Comparison of ENCODE assay signal across 14 cellular contexts in the genomic region with DNA sequence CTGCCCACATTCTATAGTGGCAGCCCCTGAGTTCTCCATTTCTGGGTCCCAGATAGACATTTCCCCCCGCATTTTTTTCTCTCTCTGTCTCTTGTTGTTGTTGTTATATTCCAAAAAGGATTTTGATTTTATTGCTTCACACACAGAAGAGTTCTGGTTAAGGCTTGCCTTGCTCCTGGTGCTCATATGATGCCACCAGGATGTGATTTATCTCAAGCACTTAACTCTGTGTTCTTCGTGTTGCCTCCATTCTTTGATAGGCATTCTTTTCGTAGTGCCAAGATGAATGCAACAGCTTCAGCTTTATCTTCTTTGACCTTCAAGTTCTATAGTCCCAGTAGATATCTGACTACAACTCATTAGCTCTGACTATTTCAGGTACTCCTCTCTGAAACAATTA. TPM values are rescaled to one million over a fixed set of nuclear protein-coding genes. Genes with fewer than 3 reads are reported as not detected.
DNase-seq lines count a peak whose midpoint lies in the region; ATAC-seq and TF ChIP-seq lines count a peak whose summit lies in the region.
"Had no signal": no experiment of that assay in that cellular context is flagged by ENCODE, and none has a peak within 500 bp of the region (broad histone marks: within the 10 kb centered on the region; RNA-seq: fewer than 3 reads in every experiment).

No MANE protein-coding gene starts in this region.

- no peaks in the 10 kb centered on the region for H3K27me3 ChIP-seq in breast epithelium
- H3K27me3 ChIP-seq in lower lobe of right lung (ENCODE audit: low read depth), result no peaks in the 10 kb centered on the region

- no peaks in the 10 kb centered on the region for H3K9me3 Mint-ChIP-seq in HFFc6
- H3K9me3 Mint-ChIP-seq: activated naive CD8-positive, alpha-beta T cell treated with anti-CD3 and anti-CD28 coated beads, Interleukin-2, amount 50 U/mL, for 24 hours; IgD-negative memory B cell had no signal

- TF ChIP-seq CTCF in HFFc6 (IDR thresholded peaks at IDR 0.05) (no peak), breast epithelium (IDR thresholded peaks at IDR 0.05) (no peak), lower lobe of right lung (IDR thresholded peaks at IDR 0.05) (no peak)

- peak overlapping the region; percentile 79 for H3K4me3 Mint-ChIP-seq in HFFc6
- H3K4me3 Mint-ChIP-seq: activated naive CD8-positive, alpha-beta T cell treated with anti-CD3 and anti-CD28 coated beads, Interleukin-2, amount 50 U/mL, for 24 hours; IgD-negative memory B cell had no signal

- H3K36me3 Mint-ChIP-seq in HFFc6 (ENCODE audit: low read depth), result peaks cover 34% of the 10 kb centered on the region

- H3K27me3 Mint-ChIP-seq in HFFc6 (ENCODE audit: insufficient read depth), result peaks cover 3% of the 10 kb centered on the region
- H3K27me3 Mint-ChIP-seq: activated naive CD8-positive, alpha-beta T cell treated with anti-CD3 and anti-CD28 coated beads, Interleukin-2, amount 50 U/mL, for 24 hours; IgD-negative memory B cell had no signal

- ATAC-seq in lower lobe of right lung (no peak), GM21737 (IDR thresholded peaks at IDR 0.05; ENCODE audit: unreplicated experiment) (no peak), HG02973 (IDR thresholded peaks at IDR 0.05; ENCODE audit: unreplicated experiment) (no peak)
- ATAC-seq: activated naive CD8-positive, alpha-beta T cell treated with anti-CD3 and anti-CD28 coated beads, Interleukin-2, amount 50 U/mL, for 24 hours had no signal

- peaks cover 73% of the 10 kb centered on the region for H3K4me1 Mint-ChIP-seq in HFFc6 (ENCODE audit: low read depth)
- H3K4me1 Mint-ChIP-seq: activated naive CD8-positive, alpha-beta T cell treated with anti-CD3 and anti-CD28 coated beads, Interleukin-2, amount 50 U/mL, for 24 hours had no signal

- H3K9me3 ChIP-seq in breast epithelium (no peaks in the 10 kb centered on the region), lower lobe of right lung (no peaks in the 10 kb centered on the region)

- no peak for DNase-seq in HFFc6
- no peak for DNase-seq in breast epithelium (ENCODE audit: low spot score in 2 of 2)
- no peak for DNase-seq in lower lobe of right lung
- no peak for DNase-seq in OCI-M2 (lab: John Stamatoyannopoulos, UW; ENCODE audit: unreplicated experiment)
- DNase-seq in dermis blood vessel endothelial cell, result no peak
- DNase-seq: activated naive CD8-positive, alpha-beta T cell treated with anti-CD3 and anti-CD28 coated beads, Interleukin-2, amount 50 U/mL, for 24 hours; NCI-H1417 treated with DMSO at 0.1 percent for 48 hours; NCI-H524 treated with DMSO at 0.1 percent for 48 hours; SIG-M5 had no signal

- H3K27ac Mint-ChIP-seq in HFFc6, result peak overlapping the region; percentile 99
- H3K27ac Mint-ChIP-seq: activated naive CD8-positive, alpha-beta T cell treated with anti-CD3 and anti-CD28 coated beads, Interleukin-2, amount 50 U/mL, for 24 hours; IgD-negative memory B cell had no signal

- H3K4me3 ChIP-seq in breast epithelium (peak overlapping the region in 1 of 3 donors; percentile 27), lower lobe of right lung (no peak overlapping the region), skin epidermis (no peak overlapping the region)

- H3K27ac ChIP-seq in breast epithelium (peak overlapping the region; percentile 93 to 96), lower lobe of right lung (peak overlapping the region; percentile 96), skin epidermis (peak overlapping the region in 19 of 21 experiments; percentile 5 to 90 (median 81))
- H3K27ac ChIP-seq: VCaP had no signal

- TF ChIP-seq POLR2A in breast epithelium (IDR thresholded peaks at IDR 0.05), result no peak

- intact Hi-C loops in breast epithelium (cut with DNase I; ENCODE audit: low total_unique reads), result no loop called here
- intact Hi-C loops in lower lobe of right lung (cut with DNase I), result no loop called here

- peaks cover 18 to 33% of the 10 kb centered on the region in 2 donors for H3K4me1 ChIP-seq in breast epithelium
- peaks cover 53% of the 10 kb centered on the region for H3K4me1 ChIP-seq in lower lobe of right lung

- no peaks in the 10 kb centered on the region for H3K36me3 ChIP-seq in breast epithelium
- peaks cover 41% of the 10 kb centered on the region for H3K36me3 ChIP-seq in lower lobe of right lung

RNA-seq across cellular contexts. Expression of a gene that starts 9.1 kb away (rescaled TPM):
- total RNA-seq in HFFc6 (2021; fragmentation: NEBNext Ultra II Directional; extraction: Animal tissue kit (Norgen Biotek cat#: 25700)), result 100 to 1,000 TPM; 272 to 319 (median 288) TPM
- 10 to 100 TPM; 10.6 to 67.6 (median 48.5) TPM for total RNA-seq in breast epithelium
- total RNA-seq in lower lobe of right lung, result 162 TPM
- total RNA-seq in dermis blood vessel endothelial cell, result 116 and 190 TPM in 2 replicates

RNA-seq across cellular contexts. Expression of a gene that starts 30.1 kb away (rescaled TPM):
- 10 to 100 TPM; 26.6 to 35.6 (median 29.6) TPM for total RNA-seq in HFFc6 (2021; fragmentation: NEBNext Ultra II Directional; extraction: Animal tissue kit (Norgen Biotek cat#: 25700))
- 10 to 100 TPM; 28.2 to 53.4 (median 30.5) TPM for total RNA-seq in breast epithelium
- total RNA-seq in lower lobe of right lung, result 35.7 TPM
- total RNA-seq in dermis blood vessel endothelial cell, result 12.3 and 20.8 TPM in 2 replicates
